Comparison of ENCODE assay signal across 1 cellular context in genomic region chr4:98995183-98996055, GRCh38.
A peak's percentile ranks its signal among the peaks of the same experiment; 100 is the strongest.
TF ChIP-seq lines count a peak whose summit lies in the region.

METAP1 (plus strand) TSS chr4:98995721; CDS start chr4:98995754, 33 bp downstream.

TF ChIP-seq in K562, 482 proteins besides CTCF, POLR2A, EP300 and RAD21 (continued from another document and continues in another):
- TF ChIP-seq CHD2 (IDR thresholded peaks at IDR 0.05; ENCODE audit: low read depth, low read length) (0 out of 2 replicates have a peak, but pooled peaks have one; percentile 20), NCOA6 (IDR thresholded peaks at IDR 0.05) (no peak), KLF10 (CRISPR knock-in tag; IDR thresholded peaks at IDR 0.05) (no peak), CREB1 (IDR thresholded peaks at IDR 0.05) (peak; percentile 81), CREB1 (CRISPR knock-in tag; IDR thresholded peaks at IDR 0.05) (peak; percentile 78), POLR3G (IDR thresholded peaks at IDR 0.05; ENCODE audit: extremely low read depth, insufficient read length, insufficient replicate concordance) (no peak), TAF1 (IDR thresholded peaks at IDR 0.05; ENCODE audit: control insufficient read depth, extremely low read depth, insufficient read depth, low read length, severe bottlenecking) (peak; percentile 88), CEBPZ (IDR thresholded peaks at IDR 0.05; ENCODE audit: borderline replicate concordance, low read depth, low read length) (no peak), MAZ (CRISPR knock-in tag; conservative IDR thresholded peaks at IDR 0.05 in 1 of 2, IDR thresholded peaks at IDR 0.05 in 1 of 2) (peak; percentile 90 to 95), ZBTB26 (CRISPR knock-in tag; IDR thresholded peaks at IDR 0.05) (no peak), FOXM1 (IDR thresholded peaks at IDR 0.05; ENCODE audit: low read depth) (no peak), FOXM1 (CRISPR knock-in tag; IDR thresholded peaks at IDR 0.05; ENCODE audit: low read depth) (no peak; the same call in 1 of the 2 replicates), CGGBP1 (CRISPR knock-in tag; IDR thresholded peaks at IDR 0.05) (peak; percentile 66; the same call in 1 of the 2 replicates), POLR2B (IDR thresholded peaks at IDR 0.05; ENCODE audit: low read depth, partially characterized antibody) (peak; percentile 82), JUND (IDR thresholded peaks at IDR 0.05; ENCODE audit: borderline replicate concordance, low read depth, low read length) (peak; percentile 79), JUND (tag; IDR thresholded peaks at IDR 0.05; ENCODE audit: borderline replicate concordance, low read depth, low read length) (peak; percentile 23; the same call in 1 of the 3 replicates), TAF9B (IDR thresholded peaks at IDR 0.05; ENCODE audit: partially characterized antibody) (peak; percentile 81), MYBL2 (IDR thresholded peaks at IDR 0.05; ENCODE audit: low read depth) (no peak), MYBL2 (CRISPR knock-in tag; IDR thresholded peaks at IDR 0.05; ENCODE audit: borderline replicate concordance) (no peak), KLF1 (tag; IDR thresholded peaks at IDR 0.05) (peak; percentile 35; the same call in 1 of the 2 replicates), SLC30A9 (CRISPR knock-in tag; IDR thresholded peaks at IDR 0.05) (no peak), EZH2 (IDR thresholded peaks at IDR 0.05; ENCODE audit: borderline replicate concordance, low read depth, low read length) (no peak), SMAD2 (IDR thresholded peaks at IDR 0.05; ENCODE audit: low read depth, low read length) (no peak), NFXL1 (CRISPR knock-in tag; IDR thresholded peaks at IDR 0.05) (no peak), ILF3 (IDR thresholded peaks at IDR 0.05; ENCODE audit: borderline replicate concordance) (peak; percentile 42; the same call in 1 of the 2 replicates), SRSF3 (IDR thresholded peaks at IDR 0.05; ENCODE audit: insufficient read depth, low read length) (no peak), CBX1 (IDR thresholded peaks at IDR 0.05; ENCODE audit: low read depth) (peak; percentile 76; the same call in 1 of the 2 replicates), MEF2D (tag; conservative IDR thresholded peaks at IDR 0.05; ENCODE audit: low read depth) (no peak), TGIF2 (CRISPR knock-in tag; IDR thresholded peaks at IDR 0.05) (no peak), CBX3 (IDR thresholded peaks at IDR 0.05; ENCODE audit: borderline replicate concordance in 1 of 2, low read length in 2 of 2) (peak in 1 of 2 experiments; percentile 64; a peak in 1 of 3 replicates), HDAC3 (IDR thresholded peaks at IDR 0.05; ENCODE audit: borderline replicate concordance, partially characterized antibody) (no peak), JUNB (CRISPR knock-in tag; conservative IDR thresholded peaks at IDR 0.05) (no peak), ZNF780A (CRISPR knock-in tag; IDR thresholded peaks at IDR 0.05) (no peak), SMAD1 (IDR thresholded peaks at IDR 0.05; ENCODE audit: low read depth, low read length, partially characterized antibody) (peak; percentile 50), USF1 (CRISPR knock-in tag; IDR thresholded peaks at IDR 0.05) (no peak), HCFC1 (IDR thresholded peaks at IDR 0.05; ENCODE audit: low read depth, low read length) (peak; percentile 52), RBM17 (IDR thresholded peaks at IDR 0.05; ENCODE audit: borderline replicate concordance, low read depth, low read length) (no peak), L3MBTL2 (IDR thresholded peaks at IDR 0.05) (peak; percentile 48; the same call in 1 of the 2 replicates), PCBP1 (IDR thresholded peaks at IDR 0.05; ENCODE audit: low read depth, low read length, poor library complexity, severe bottlenecking) (peak; percentile 81), ADNP (tag; IDR thresholded peaks at IDR 0.05) (peak; percentile 82), NCOA2 (IDR thresholded peaks at IDR 0.05; ENCODE audit: partially characterized antibody in 2 of 2) (no peak), TEAD1 (CRISPR knock-in tag; IDR thresholded peaks at IDR 0.05) (peak; percentile 32 to 46; a peak in 1 of 4 replicates), COPS2 (conservative IDR thresholded peaks at IDR 0.05) (no peak)
- TF ChIP-seq, protein P1, sequence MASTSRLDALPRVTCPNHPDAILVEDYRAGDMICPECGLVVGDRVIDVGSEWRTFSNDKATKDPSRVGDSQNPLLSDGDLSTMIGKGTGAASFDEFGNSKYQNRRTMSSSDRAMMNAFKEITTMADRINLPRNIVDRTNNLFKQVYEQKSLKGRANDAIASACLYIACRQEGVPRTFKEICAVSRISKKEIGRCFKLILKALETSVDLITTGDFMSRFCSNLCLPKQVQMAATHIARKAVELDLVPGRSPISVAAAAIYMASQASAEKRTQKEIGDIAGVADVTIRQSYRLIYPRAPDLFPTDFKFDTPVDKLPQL (IDR thresholded peaks at IDR 0.05; ENCODE audit: extremely low read depth, insufficient read length): no peak
- TF ChIP-seq, protein P2, sequence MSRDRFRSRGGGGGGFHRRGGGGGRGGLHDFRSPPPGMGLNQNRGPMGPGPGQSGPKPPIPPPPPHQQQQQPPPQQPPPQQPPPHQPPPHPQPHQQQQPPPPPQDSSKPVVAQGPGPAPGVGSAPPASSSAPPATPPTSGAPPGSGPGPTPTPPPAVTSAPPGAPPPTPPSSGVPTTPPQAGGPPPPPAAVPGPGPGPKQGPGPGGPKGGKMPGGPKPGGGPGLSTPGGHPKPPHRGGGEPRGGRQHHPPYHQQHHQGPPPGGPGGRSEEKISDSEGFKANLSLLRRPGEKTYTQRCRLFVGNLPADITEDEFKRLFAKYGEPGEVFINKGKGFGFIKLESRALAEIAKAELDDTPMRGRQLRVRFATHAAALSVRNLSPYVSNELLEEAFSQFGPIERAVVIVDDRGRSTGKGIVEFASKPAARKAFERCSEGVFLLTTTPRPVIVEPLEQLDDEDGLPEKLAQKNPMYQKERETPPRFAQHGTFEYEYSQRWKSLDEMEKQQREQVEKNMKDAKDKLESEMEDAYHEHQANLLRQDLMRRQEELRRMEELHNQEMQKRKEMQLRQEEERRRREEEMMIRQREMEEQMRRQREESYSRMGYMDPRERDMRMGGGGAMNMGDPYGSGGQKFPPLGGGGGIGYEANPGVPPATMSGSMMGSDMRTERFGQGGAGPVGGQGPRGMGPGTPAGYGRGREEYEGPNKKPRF (IDR thresholded peaks at IDR 0.05; ENCODE audit: low read depth, low read length): no peak
- TF ChIP-seq, protein P3, sequence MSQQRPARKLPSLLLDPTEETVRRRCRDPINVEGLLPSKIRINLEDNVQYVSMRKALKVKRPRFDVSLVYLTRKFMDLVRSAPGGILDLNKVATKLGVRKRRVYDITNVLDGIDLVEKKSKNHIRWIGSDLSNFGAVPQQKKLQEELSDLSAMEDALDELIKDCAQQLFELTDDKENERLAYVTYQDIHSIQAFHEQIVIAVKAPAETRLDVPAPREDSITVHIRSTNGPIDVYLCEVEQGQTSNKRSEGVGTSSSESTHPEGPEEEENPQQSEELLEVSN (IDR thresholded peaks at IDR 0.05; ENCODE audit: borderline replicate concordance in 1 of 2, extremely low read depth in 1 of 2, insufficient read depth in 1 of 2, insufficient read length in 1 of 2, low read depth in 1 of 2, low read length in 1 of 2, poor library complexity in 1 of 2, severe bottlenecking in 1 of 2): peak; percentile 42 to 70
- TF ChIP-seq, protein P4, sequence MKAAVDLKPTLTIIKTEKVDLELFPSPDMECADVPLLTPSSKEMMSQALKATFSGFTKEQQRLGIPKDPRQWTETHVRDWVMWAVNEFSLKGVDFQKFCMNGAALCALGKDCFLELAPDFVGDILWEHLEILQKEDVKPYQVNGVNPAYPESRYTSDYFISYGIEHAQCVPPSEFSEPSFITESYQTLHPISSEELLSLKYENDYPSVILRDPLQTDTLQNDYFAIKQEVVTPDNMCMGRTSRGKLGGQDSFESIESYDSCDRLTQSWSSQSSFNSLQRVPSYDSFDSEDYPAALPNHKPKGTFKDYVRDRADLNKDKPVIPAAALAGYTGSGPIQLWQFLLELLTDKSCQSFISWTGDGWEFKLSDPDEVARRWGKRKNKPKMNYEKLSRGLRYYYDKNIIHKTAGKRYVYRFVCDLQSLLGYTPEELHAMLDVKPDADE (conservative IDR thresholded peaks at IDR 0.05; ENCODE audit: control insufficient read depth, low read depth, low read length): 0 out of 2 replicates have a peak, but pooled peaks have one; percentile 3
